Comparison of ENCODE assay signal across 10 cellular contexts in genomic region chr1:183349201-183349711, GRCh38.
A peak's percentile ranks its signal among the peaks of the same experiment; 100 is the strongest.
DNase-seq lines count a peak whose midpoint lies in the region; ATAC-seq and TF ChIP-seq lines count a peak whose summit lies in the region.
"Had no signal": no experiment of that assay in that cellular context is flagged by ENCODE, and none has a peak within 500 bp of the region (broad histone marks: within the 10 kb centered on the region; RNA-seq: fewer than 3 reads in every experiment).

No MANE protein-coding gene starts in this region.

- H3K27ac ChIP-seq in esophagus squamous epithelium, result peak overlapping the region in 3 of 4 donors; percentile 52 to 57 (median 52)
- H3K27ac ChIP-seq in vagina, result peak overlapping the region; percentile 0
- H3K27ac ChIP-seq: KMS-11 had no signal

- CTCF ChIA-PET in MCF 10A (lab: Yijun Ruan, JAX), result no interaction called here

- POLR2A ChIA-PET in MCF 10A (lab: Yijun Ruan, JAX), result interaction anchor here (0.6 kb wide), 1 partner anchor 114 kb away, joined by 4 read pairs; no protein-coding TSS in a partner anchor

- DNase-seq in T47D (ENCODE audit: low read depth in 1 of 2, low spot score in 1 of 2), result peak; percentile 56 to 60
- DNase-seq in MCF 10A (ENCODE audit: unreplicated experiment), result no peak
- DNase-seq in esophagus squamous epithelium (lab: John Stamatoyannopoulos, UW), result no peak
- no peak for DNase-seq in mesothelial cell of epicardium (ENCODE audit: low spot score in 2 of 2, unreplicated experiment in 2 of 2)
- DNase-seq in vagina (ENCODE audit: extremely low spot score in 2 of 2), result no peak
- no peak for DNase-seq in DMS153 (lab: John Stamatoyannopoulos, UW)
- DNase-seq in progenitor cell of endocrine pancreas (ENCODE audit: low spot score, unreplicated experiment), result no peak
- DNase-seq: nephron progenitor cell had no signal

- H3K27ac Mint-ChIP-seq in MCF 10A (ENCODE audit: low read depth, unreplicated experiment) (no peak overlapping the region), mesothelial cell of epicardium (peak overlapping the region; percentile 69), progenitor cell of endocrine pancreas (no peak overlapping the region)
- H3K27ac Mint-ChIP-seq: nephron progenitor cell had no signal

- ATAC-seq in HG02885 (IDR thresholded peaks at IDR 0.05; ENCODE audit: poor library complexity, unreplicated experiment), result no peak

- no peaks in the 10 kb centered on the region for H3K27me3 ChIP-seq in esophagus squamous epithelium
- H3K27me3 ChIP-seq in vagina, result no peaks in the 10 kb centered on the region

- TF ChIP-seq POLR2A in esophagus squamous epithelium (IDR thresholded peaks at IDR 0.05), result no peak
- no peak for TF ChIP-seq POLR2A in vagina (IDR thresholded peaks at IDR 0.05)

- WGBS in esophagus squamous epithelium, 2 donors, result 14 to 17% methylated on average over 6 of the region's 6 CpGs

- H3K4me1 ChIP-seq in esophagus squamous epithelium, result peaks cover 0 to 17% (median 10%) of the 10 kb centered on the region in 3 donors
- peaks cover 7% of the 10 kb centered on the region for H3K4me1 ChIP-seq in vagina

- intact Hi-C loops in MCF 10A (cut with micrococcal nuclease), result no loop called here
- intact Hi-C loops in esophagus squamous epithelium (cut with DNase I), result no loop called here
- intact Hi-C loops in vagina (cut with DNase I), result no loop called here

- H3K4me1 Mint-ChIP-seq in MCF 10A (ENCODE audit: insufficient read depth, unreplicated experiment), result no peaks in the 10 kb centered on the region
- peaks cover 17% of the 10 kb centered on the region for H3K4me1 Mint-ChIP-seq in mesothelial cell of epicardium
- peaks cover 2% of the 10 kb centered on the region for H3K4me1 Mint-ChIP-seq in progenitor cell of endocrine pancreas (ENCODE audit: low read depth)

- TF ChIP-seq CTCF in MCF 10A (IDR thresholded peaks at IDR 0.05; ENCODE audit: unreplicated experiment) (no peak), esophagus squamous epithelium (IDR thresholded peaks at IDR 0.05) (no peak), mesothelial cell of epicardium (IDR thresholded peaks at IDR 0.05; ENCODE audit: unreplicated experiment) (no peak), vagina (IDR thresholded peaks at IDR 0.05) (no peak), progenitor cell of endocrine pancreas (IDR thresholded peaks at IDR 0.05; ENCODE audit: unreplicated experiment) (no peak)

- H3K4me3 ChIP-seq in esophagus squamous epithelium (no peak overlapping the region), vagina (no peak overlapping the region)

- no TSS peak for BruUV-seq in MCF 10A (replicated peaks; lab: Mats Ljungman, UMichigan)

- H3K27me3 Mint-ChIP-seq in MCF 10A (ENCODE audit: insufficient read depth, unreplicated experiment), result peaks cover 19% of the 10 kb centered on the region
- no peaks in the 10 kb centered on the region for H3K27me3 Mint-ChIP-seq in mesothelial cell of epicardium (ENCODE audit: low read depth)
- H3K27me3 Mint-ChIP-seq in progenitor cell of endocrine pancreas, result peaks cover 9% of the 10 kb centered on the region

- H3K36me3 Mint-ChIP-seq in MCF 10A (ENCODE audit: insufficient read depth, unreplicated experiment) (no peaks in the 10 kb centered on the region), mesothelial cell of epicardium (no peaks in the 10 kb centered on the region), progenitor cell of endocrine pancreas (ENCODE audit: insufficient read depth) (no peaks in the 10 kb centered on the region)

- H3K4me3 Mint-ChIP-seq in MCF 10A (ENCODE audit: unreplicated experiment), result no peak overlapping the region
- H3K4me3 Mint-ChIP-seq in mesothelial cell of epicardium, result no peak overlapping the region
- H3K4me3 Mint-ChIP-seq in progenitor cell of endocrine pancreas (ENCODE audit: low read depth), result no peak overlapping the region
- H3K4me3 Mint-ChIP-seq: nephron progenitor cell had no signal

- no peaks in the 10 kb centered on the region for H3K9me3 ChIP-seq in esophagus squamous epithelium
- H3K9me3 ChIP-seq in vagina, result no peaks in the 10 kb centered on the region

- H3K9me3 Mint-ChIP-seq in MCF 10A (ENCODE audit: unreplicated experiment), result no peaks in the 10 kb centered on the region
- H3K9me3 Mint-ChIP-seq in mesothelial cell of epicardium, result no peaks in the 10 kb centered on the region
- no peaks in the 10 kb centered on the region for H3K9me3 Mint-ChIP-seq in progenitor cell of endocrine pancreas (ENCODE audit: low read depth)
- H3K9me3 Mint-ChIP-seq: nephron progenitor cell had no signal

- H3K36me3 ChIP-seq in esophagus squamous epithelium (no peaks in the 10 kb centered on the region), vagina (no peaks in the 10 kb centered on the region)

- in situ Hi-C loops in T47D (cut with HindIII; ENCODE audit: low pct_unique_long_range_greater_than_20kb, low sequenced_read_pairs), result no loop called here

Comparison
In these comparisons a context has a peak if more than half of its experiments do, and no peak if none do; other contexts are left out.
1. DNase-seq: peak in T47D (2 of 2); none in MCF 10A (single experiment), esophagus squamous epithelium (single experiment), mesothelial cell of epicardium (0 of 2), vagina (0 of 2), DMS153 (single experiment) and progenitor cell of endocrine pancreas (single experiment).